8 cellular contexts compared by ENCODE assay signal in genomic region chr15:43746903-43747309, GRCh38. TPM values are rescaled to one million over a fixed set of nuclear protein-coding genes. Genes with fewer than 3 reads are reported as not detected.
DNase-seq lines count a peak whose midpoint lies in the region; ATAC-seq and TF ChIP-seq lines count a peak whose summit lies in the region.
"Not testable (repeated sequence)": the region's sequence is repeated elsewhere in the genome, so short reads cannot be mapped to it uniquely, and the experiment has no call there.

No MANE protein-coding gene starts in this region.

- intact Hi-C loops in A673 (cut with micrococcal nuclease; ENCODE audit: unreplicated experiment) (loop anchor here (10.0 kb wide), 1 partner anchor 342 kb away; no protein-coding TSS in a partner anchor), dorsolateral prefrontal cortex (cut with DNase I) (loop anchor here in 1 of 2 donors (5.0 kb wide), 1 partner anchor 45 kb away; the partner anchor contains the start of gene SERF2)
- intact Hi-C loops in activated CD4-positive, alpha-beta T cell treated with anti-CD3 and anti-CD28 coated beads for 36 hours (cut with DNase I, micrococcal nuclease), result loop anchor here (1.0 to 5.0 kb wide), 15 partner anchors 30 to 1450 kb away; partner anchors contain the start of genes MFAP1 (in 2 of the 2), SERF2 (in 2 of the 2), TP53BP1 (in 2 of the 2) and B2M (in 1 of the 2)

- H3K4me3 ChIP-seq in A673 (ENCODE audit: low read depth, low read length, poor library complexity, severe bottlenecking) (peak overlapping the region; percentile 82), dorsolateral prefrontal cortex (peak overlapping the region; percentile 53 to 96 (median 81))

- POLR2A ChIA-PET in A673 (lab: Charles Lee; ENCODE audit: low non-redundant PET), result not testable (repeated sequence)
- POLR2A ChIA-PET in activated CD4-positive, alpha-beta T cell treated with anti-CD3 and anti-CD28 coated beads for 36 hours (lab: Charles Lee), result interaction anchor here (0.6 to 0.8 kb wide), 2 partner anchors 28 to 237 kb away, joined by 3 to 5 read pairs; no protein-coding TSS in a partner anchor

- H3K36me3 Mint-ChIP-seq in activated CD4-positive, alpha-beta T cell treated with anti-CD3 and anti-CD28 coated beads for 36 hours (ENCODE audit: low read depth), result peaks cover 36% of the 10 kb centered on the region
- not testable (repeated sequence) for H3K36me3 Mint-ChIP-seq in progenitor cell of endocrine pancreas (ENCODE audit: insufficient read depth)

- H3K4me1 Mint-ChIP-seq in activated CD4-positive, alpha-beta T cell treated with anti-CD3 and anti-CD28 coated beads for 36 hours, result peaks cover 36% of the 10 kb centered on the region
- peaks cover 22% of the 10 kb centered on the region for H3K4me1 Mint-ChIP-seq in progenitor cell of endocrine pancreas (ENCODE audit: low read depth)

- not testable (repeated sequence) for H3K27me3 ChIP-seq in A673 (replicated peaks; ENCODE audit: insufficient read depth, low read depth, low read length, poor library complexity); dorsolateral prefrontal cortex

- H3K4me1 ChIP-seq in A673 (ENCODE audit: insufficient read depth, low read length, poor library complexity, severe bottlenecking), result peaks cover 17% of the 10 kb centered on the region

- H3K27ac Mint-ChIP-seq in activated CD4-positive, alpha-beta T cell treated with anti-CD3 and anti-CD28 coated beads for 36 hours, result peak overlapping the region; percentile 92
- peak overlapping the region; percentile 99 for H3K27ac Mint-ChIP-seq in progenitor cell of endocrine pancreas

- CTCF ChIA-PET in A673 (lab: Charles Lee); activated CD4-positive, alpha-beta T cell treated with anti-CD3 and anti-CD28 coated beads for 36 hours (lab: Charles Lee): not testable (repeated sequence)

- ATAC-seq in GM19043 (IDR thresholded peaks at IDR 0.05; ENCODE audit: low read depth, unreplicated experiment) (peak; percentile 9), HG03097 (IDR thresholded peaks at IDR 0.05; ENCODE audit: low FRiP score, unreplicated experiment) (peak; percentile 15)
- peak; percentile 30 for ATAC-seq in activated CD4-positive, alpha-beta T cell treated with anti-CD3 and anti-CD28 coated beads for 36 hours

- peak overlapping the region; percentile 92 for H3K4me3 Mint-ChIP-seq in activated CD4-positive, alpha-beta T cell treated with anti-CD3 and anti-CD28 coated beads for 36 hours
- H3K4me3 Mint-ChIP-seq in progenitor cell of endocrine pancreas (ENCODE audit: low read depth), result peak overlapping the region; percentile 98

- peak overlapping the region; percentile 96 for H3K27ac ChIP-seq in A673 (ENCODE audit: low read depth, low read length, poor library complexity, severe bottlenecking)
- H3K27ac ChIP-seq in dorsolateral prefrontal cortex, result peak overlapping the region in 56 of 59 donors; percentile 65 to 95 (median 87)

- not testable (repeated sequence) for TF ChIP-seq CTCF in A673 (conservative IDR thresholded peaks at IDR 0.05; ENCODE audit: low read depth, low read length); dorsolateral prefrontal cortex (IDR thresholded peaks at IDR 0.05 in 54 of 56, conservative IDR thresholded peaks at IDR 0.05 in 2 of 56; ENCODE audit: low read depth in 1 of 56, partially characterized antibody in 56 of 56); progenitor cell of endocrine pancreas (IDR thresholded peaks at IDR 0.05; ENCODE audit: unreplicated experiment)

- not testable (repeated sequence) for H3K27me3 Mint-ChIP-seq in activated CD4-positive, alpha-beta T cell treated with anti-CD3 and anti-CD28 coated beads for 36 hours; progenitor cell of endocrine pancreas

- not testable (repeated sequence) for H3K9me3 ChIP-seq in A673 (ENCODE audit: low read depth, low read length, poor library complexity, severe bottlenecking)

- BruUV-seq in A673 (replicated peaks; lab: Mats Ljungman, UMichigan), result not testable (repeated sequence)

- H3K36me3 ChIP-seq in A673 (ENCODE audit: insufficient read depth, low read length, poor library complexity, severe bottlenecking), result not testable (repeated sequence)

- DNase-seq in A673 (ENCODE audit: low spot score) (peak; percentile 9), NCI-H69 (lab: John Stamatoyannopoulos, UW) (peak; percentile 77), iris pigment epithelial cell (ENCODE audit: low read depth) (peak; percentile 50)
- DNase-seq in activated CD4-positive, alpha-beta T cell treated with anti-CD3 and anti-CD28 coated beads for 36 hours; dorsolateral prefrontal cortex; progenitor cell of endocrine pancreas (ENCODE audit: low spot score, unreplicated experiment): not testable (repeated sequence)

- not testable (repeated sequence) for H3K9me3 Mint-ChIP-seq in activated CD4-positive, alpha-beta T cell treated with anti-CD3 and anti-CD28 coated beads for 36 hours (ENCODE audit: low read depth); progenitor cell of endocrine pancreas (ENCODE audit: low read depth)

RNA-seq across cellular contexts. Expression of gene PDIA3, which starts 0.7 kb away (rescaled TPM):
- total RNA-seq in A673 (2021) (421 and 430 TPM in 2 replicates), dorsolateral prefrontal cortex (100 to 1,000 TPM in 111 of 120 experiments, 10 to 100 TPM in 9; 74.6 to 209 (median 122) TPM), progenitor cell of endocrine pancreas (520 and 525 TPM in 2 replicates)
- total RNA-seq in activated CD4-positive, alpha-beta T cell treated with anti-CD3 and anti-CD28 coated beads for 36 hours, result 100 to 1,000 TPM; 274 to 287 TPM

RNA-seq across cellular contexts. Expression of gene ELL3, which starts 29.9 kb away (rescaled TPM):
- 1.7 and 3.0 TPM in 2 replicates for total RNA-seq in A673 (2021)
- total RNA-seq in activated CD4-positive, alpha-beta T cell treated with anti-CD3 and anti-CD28 coated beads for 36 hours, result 1 to 10 TPM; 3.6 TPM
- total RNA-seq in dorsolateral prefrontal cortex, result 1 to 10 TPM in 111 of 120 experiments, under 1 TPM in 7, not detected in 2; 0.37 to 6.0 (median 2.3) TPM
- 2.1 and 3.8 TPM in 2 replicates for total RNA-seq in progenitor cell of endocrine pancreas

RNA-seq across cellular contexts. Expression of gene SERF2, which starts 45.2 kb away (rescaled TPM):
- total RNA-seq in A673 (2021) (632 and 654 TPM in 2 replicates), dorsolateral prefrontal cortex (100 to 1,000 TPM; 187 to 396 (median 280) TPM), progenitor cell of endocrine pancreas (597 and 612 TPM in 2 replicates)
- total RNA-seq in activated CD4-positive, alpha-beta T cell treated with anti-CD3 and anti-CD28 coated beads for 36 hours, result 100 to 1,000 TPM; 710 to 718 TPM

RNA-seq across cellular contexts. Expression of gene SERINC4, which starts 53.1 kb away (rescaled TPM):
- 0.33 TPM in 1 of 2 replicates, not detected in the other for total RNA-seq in A673 (2021)
- total RNA-seq in activated CD4-positive, alpha-beta T cell treated with anti-CD3 and anti-CD28 coated beads for 36 hours, result under 1 TPM; 0.42 to 0.46 TPM
- total RNA-seq in dorsolateral prefrontal cortex, result 1 to 10 TPM in 18 of 120 experiments, under 1 TPM in 89, not detected in 13; 0.16 to 2.1 (median 0.63) TPM
- total RNA-seq in progenitor cell of endocrine pancreas, result 0.33 and 0.36 TPM in 2 replicates

RNA-seq across cellular contexts. Expression of gene CKMT1A, which starts 53.2 kb away (rescaled TPM):
- total RNA-seq in A673 (2021) (0.41 TPM in 1 of 2 replicates, not detected in the other), dorsolateral prefrontal cortex (100 to 1,000 TPM in 10 of 120 experiments, 10 to 100 TPM in 110; 20.0 to 133 (median 80.0) TPM), progenitor cell of endocrine pancreas (4.0 TPM in 2 replicates)
- under 1 TPM; 0.27 to 0.33 TPM for total RNA-seq in activated CD4-positive, alpha-beta T cell treated with anti-CD3 and anti-CD28 coated beads for 36 hours
